In genomic region chr1:151934048-151934493, GRCh38 we compare ENCODE assay signal across 8 cellular contexts. TPM values are rescaled to one million over a fixed set of nuclear protein-coding genes. Genes with fewer than 3 reads are reported as not detected.
DNase-seq lines count a peak whose midpoint lies in the region; ATAC-seq and TF ChIP-seq lines count a peak whose summit lies in the region.

No MANE protein-coding gene starts in this region.

- H3K9me3 ChIP-seq in liver (ENCODE audit: control insufficient read depth in 4 of 4, low read length in 3 of 4) = no peaks in the 10 kb centered on the region

- peaks cover 0 to 7% (median 2%) of the 10 kb centered on the region in 4 donors for H3K4me1 ChIP-seq in liver (ENCODE audit: control insufficient read depth in 4 of 4, insufficient read depth in 4 of 4, low read length in 3 of 4)

- peaks cover 8% of the 10 kb centered on the region for H3K4me1 Mint-ChIP-seq in stimulated activated memory B cell treated with anti-CD40 and anti-IgM and Interleukin-4, amounts not matched to agents 10 μg/mL and 1 μg/mL and 100 μg/mL, for 72 hours

- no peaks in the 10 kb centered on the region for H3K36me3 ChIP-seq in liver (ENCODE audit: control insufficient read depth in 4 of 4, insufficient read depth in 3 of 4, low read depth in 1 of 4, low read length in 3 of 4)

- peak; percentile 96 to 97 for TF ChIP-seq RAD21 in liver (IDR thresholded peaks at IDR 0.05)

- no peaks in the 10 kb centered on the region for H3K36me3 Mint-ChIP-seq in stimulated activated memory B cell treated with anti-CD40 and anti-IgM and Interleukin-4, amounts not matched to agents 10 μg/mL and 1 μg/mL and 100 μg/mL, for 72 hours

- TF ChIP-seq CTCF in 22Rv1 (IDR thresholded peaks at IDR 0.05) (peak; percentile 99), GM12864 (IDR thresholded peaks at IDR 0.05; ENCODE audit: low read depth, low read length, missing control alignments) (peak; percentile 90), coronary artery (IDR thresholded peaks at IDR 0.05) (peak; percentile 64), liver (IDR thresholded peaks at IDR 0.05; ENCODE audit: low read depth, low read length, missing input control) (peak; percentile 79)

- H3K27me3 ChIP-seq in liver (ENCODE audit: control insufficient read depth in 4 of 4, insufficient read depth in 4 of 4, low read length in 3 of 4) = no peaks in the 10 kb centered on the region

- H3K9me3 Mint-ChIP-seq in stimulated activated memory B cell treated with anti-CD40 and anti-IgM and Interleukin-4, amounts not matched to agents 10 μg/mL and 1 μg/mL and 100 μg/mL, for 72 hours = no peaks in the 10 kb centered on the region

- no peak overlapping the region for H3K9ac ChIP-seq in liver (ENCODE audit: low read depth in 1 of 2, low read length in 2 of 2)

- ATAC-seq in stimulated activated memory B cell treated with anti-CD40 and anti-IgM and Interleukin-4, amounts not matched to agents 10 μg/mL and 1 μg/mL and 100 μg/mL, for 72 hours = peak; percentile 79
- no peak for ATAC-seq in HG02970 (IDR thresholded peaks at IDR 0.05; ENCODE audit: low FRiP score, unreplicated experiment)

- DNase-seq in GM12864 (ENCODE audit: low read depth) = no peak
- DNase-seq in NCI-H2029 treated with DMSO at 0.1 percent for 48 hours (lab: John Stamatoyannopoulos, UW) = peak; percentile 34
- peak; percentile 21 for DNase-seq in T-helper 9 cell
- DNase-seq in coronary artery (ENCODE audit: low spot score) = no peak

- H3K27ac ChIP-seq in 22Rv1 (0 out of 2 replicates have a peak overlapping the region, but pooled peaks have one; percentile 77), coronary artery (no peak overlapping the region), liver (ENCODE audit: low read depth in 1 of 2, low read length in 2 of 2) (no peak overlapping the region)

- WGBS in liver = 30% methylated on average over 3 of the region's 3 CpGs

- no peak overlapping the region for H3K4me3 Mint-ChIP-seq in stimulated activated memory B cell treated with anti-CD40 and anti-IgM and Interleukin-4, amounts not matched to agents 10 μg/mL and 1 μg/mL and 100 μg/mL, for 72 hours

- H3K27ac Mint-ChIP-seq in stimulated activated memory B cell treated with anti-CD40 and anti-IgM and Interleukin-4, amounts not matched to agents 10 μg/mL and 1 μg/mL and 100 μg/mL, for 72 hours = no peak overlapping the region

- H3K4me3 ChIP-seq in GM12864 (ENCODE audit: low read depth, low read length) (no peak overlapping the region), coronary artery (no peak overlapping the region), liver (ENCODE audit: low read depth in 1 of 3, low read length in 3 of 3) (no peak overlapping the region)

- H3K27me3 Mint-ChIP-seq in stimulated activated memory B cell treated with anti-CD40 and anti-IgM and Interleukin-4, amounts not matched to agents 10 μg/mL and 1 μg/mL and 100 μg/mL, for 72 hours = no peaks in the 10 kb centered on the region

TF ChIP-seq in liver, 16 proteins besides CTCF, POLR2A, EP300 and RAD21:
- TF ChIP-seq FOXA2 (IDR thresholded peaks at IDR 0.05) (no peak), FOXA1 (IDR thresholded peaks at IDR 0.05) (no peak), TAF1 (conservative IDR thresholded peaks at IDR 0.05) (no peak), HNF4A (conservative IDR thresholded peaks at IDR 0.05) (no peak), RXRA (IDR thresholded peaks at IDR 0.05) (no peak), GABPA (IDR thresholded peaks at IDR 0.05 in 1 of 2, conservative IDR thresholded peaks at IDR 0.05 in 1 of 2) (no peak), HNF4G (IDR thresholded peaks at IDR 0.05) (no peak)
TF ChIP-seq in liver: peak in this region for 0.

RNA-seq across cellular contexts. Expression of gene THEM4, which starts 24.8 kb away (rescaled TPM):
- total RNA-seq in liver = 10 to 100 TPM in 1 of 2 donors, 1 to 10 TPM in 1; 6.5 to 16.2 TPM
- polyA plus RNA-seq in liver = 10 to 100 TPM in 1 of 2 donors, 1 to 10 TPM in 1; 6.1 to 13.1 TPM

RNA-seq across cellular contexts. Expression of gene S100A10, which starts 59.6 kb away (rescaled TPM):
- total RNA-seq in liver = 10 to 100 TPM in 1 of 2 donors, 1 to 10 TPM in 1; 7.0 to 23.1 TPM
- polyA plus RNA-seq in liver = 10 to 100 TPM; 47.8 to 99.5 TPM

Comparison
In these comparisons a context has a peak if more than half of its experiments do, and no peak if none do; other contexts are left out.
1. DNase-seq: peak in NCI-H2029 treated with DMSO at 0.1 percent for 48 hours (single experiment) and T-helper 9 cell (single experiment); none in GM12864 (single experiment) and coronary artery (single experiment).
2. Peak in every context shown above with its lines, with median percentiles within 50 percentile points of each other: CTCF ChIP-seq.